In the genomic region with DNA sequence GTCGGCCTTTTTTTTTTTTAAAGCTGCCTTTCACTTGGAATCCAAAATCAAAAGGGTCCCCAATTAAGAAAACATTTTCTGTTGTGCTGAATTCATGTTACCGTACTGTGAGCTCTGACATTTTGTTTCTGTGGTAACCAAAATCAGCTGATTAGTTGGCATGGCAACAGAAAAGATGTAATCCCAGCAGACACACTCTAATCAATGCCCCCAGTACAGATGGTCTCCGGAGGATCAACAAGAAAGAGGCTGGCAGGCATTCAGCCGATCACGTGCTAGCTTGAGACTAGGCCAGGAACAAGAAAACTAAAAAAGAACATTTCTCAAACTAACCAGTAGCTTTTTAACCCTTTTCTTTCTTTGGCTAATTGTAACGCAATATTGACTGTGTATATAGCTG, we compare ENCODE assay signal across 2 cellular contexts.
TF ChIP-seq lines count a peak whose summit lies in the region.

No MANE protein-coding gene starts in this region.

TF ChIP-seq in SK-N-SH, 30 proteins besides CTCF, POLR2A, EP300 and RAD21 (continued from another document):
- TF ChIP-seq, protein P1, sequence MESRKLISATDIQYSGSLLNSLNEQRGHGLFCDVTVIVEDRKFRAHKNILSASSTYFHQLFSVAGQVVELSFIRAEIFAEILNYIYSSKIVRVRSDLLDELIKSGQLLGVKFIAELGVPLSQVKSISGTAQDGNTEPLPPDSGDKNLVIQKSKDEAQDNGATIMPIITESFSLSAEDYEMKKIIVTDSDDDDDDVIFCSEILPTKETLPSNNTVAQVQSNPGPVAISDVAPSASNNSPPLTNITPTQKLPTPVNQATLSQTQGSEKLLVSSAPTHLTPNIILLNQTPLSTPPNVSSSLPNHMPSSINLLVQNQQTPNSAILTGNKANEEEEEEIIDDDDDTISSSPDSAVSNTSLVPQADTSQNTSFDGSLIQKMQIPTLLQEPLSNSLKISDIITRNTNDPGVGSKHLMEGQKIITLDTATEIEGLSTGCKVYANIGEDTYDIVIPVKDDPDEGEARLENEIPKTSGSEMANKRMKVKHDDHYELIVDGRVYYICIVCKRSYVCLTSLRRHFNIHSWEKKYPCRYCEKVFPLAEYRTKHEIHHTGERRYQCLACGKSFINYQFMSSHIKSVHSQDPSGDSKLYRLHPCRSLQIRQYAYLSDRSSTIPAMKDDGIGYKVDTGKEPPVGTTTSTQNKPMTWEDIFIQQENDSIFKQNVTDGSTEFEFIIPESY (IDR thresholded peaks at IDR 0.05; ENCODE audit: borderline replicate concordance, low read depth), result no peak
- TF ChIP-seq FOXJ3 (CRISPR knock-in tag; IDR thresholded peaks at IDR 0.05), result no peak
- TF ChIP-seq SIN3A (IDR thresholded peaks at IDR 0.05; ENCODE audit: borderline replicate concordance, low read depth, low read length), result no peak
- TF ChIP-seq NRF1 (IDR thresholded peaks at IDR 0.05; ENCODE audit: low read depth, low read length), result no peak
- TF ChIP-seq TAF1 (IDR thresholded peaks at IDR 0.05; ENCODE audit: borderline replicate concordance, low read depth, low read length), result no peak
- no peak for TF ChIP-seq JUND (IDR thresholded peaks at IDR 0.05)
- TF ChIP-seq CHD2 (IDR thresholded peaks at IDR 0.05; ENCODE audit: low read length, partially characterized antibody), result no peak
- TF ChIP-seq YY1 (IDR thresholded peaks at IDR 0.05; ENCODE audit: low read depth), result no peak

TF ChIP-seq in SK-N-SH treated with all-trans-retinoic acid at 6 μM for 48 hours, 23 proteins besides CTCF, POLR2A, EP300 and RAD21 (continued from another document):
- TF ChIP-seq, protein P2, sequence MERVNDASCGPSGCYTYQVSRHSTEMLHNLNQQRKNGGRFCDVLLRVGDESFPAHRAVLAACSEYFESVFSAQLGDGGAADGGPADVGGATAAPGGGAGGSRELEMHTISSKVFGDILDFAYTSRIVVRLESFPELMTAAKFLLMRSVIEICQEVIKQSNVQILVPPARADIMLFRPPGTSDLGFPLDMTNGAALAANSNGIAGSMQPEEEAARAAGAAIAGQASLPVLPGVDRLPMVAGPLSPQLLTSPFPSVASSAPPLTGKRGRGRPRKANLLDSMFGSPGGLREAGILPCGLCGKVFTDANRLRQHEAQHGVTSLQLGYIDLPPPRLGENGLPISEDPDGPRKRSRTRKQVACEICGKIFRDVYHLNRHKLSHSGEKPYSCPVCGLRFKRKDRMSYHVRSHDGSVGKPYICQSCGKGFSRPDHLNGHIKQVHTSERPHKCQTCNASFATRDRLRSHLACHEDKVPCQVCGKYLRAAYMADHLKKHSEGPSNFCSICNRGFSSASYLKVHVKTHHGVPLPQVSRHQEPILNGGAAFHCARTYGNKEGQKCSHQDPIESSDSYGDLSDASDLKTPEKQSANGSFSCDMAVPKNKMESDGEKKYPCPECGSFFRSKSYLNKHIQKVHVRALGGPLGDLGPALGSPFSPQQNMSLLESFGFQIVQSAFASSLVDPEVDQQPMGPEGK (CRISPR knock-in tag; IDR thresholded peaks at IDR 0.05; ENCODE audit: borderline replicate concordance), result no peak
- TF ChIP-seq, protein P3, sequence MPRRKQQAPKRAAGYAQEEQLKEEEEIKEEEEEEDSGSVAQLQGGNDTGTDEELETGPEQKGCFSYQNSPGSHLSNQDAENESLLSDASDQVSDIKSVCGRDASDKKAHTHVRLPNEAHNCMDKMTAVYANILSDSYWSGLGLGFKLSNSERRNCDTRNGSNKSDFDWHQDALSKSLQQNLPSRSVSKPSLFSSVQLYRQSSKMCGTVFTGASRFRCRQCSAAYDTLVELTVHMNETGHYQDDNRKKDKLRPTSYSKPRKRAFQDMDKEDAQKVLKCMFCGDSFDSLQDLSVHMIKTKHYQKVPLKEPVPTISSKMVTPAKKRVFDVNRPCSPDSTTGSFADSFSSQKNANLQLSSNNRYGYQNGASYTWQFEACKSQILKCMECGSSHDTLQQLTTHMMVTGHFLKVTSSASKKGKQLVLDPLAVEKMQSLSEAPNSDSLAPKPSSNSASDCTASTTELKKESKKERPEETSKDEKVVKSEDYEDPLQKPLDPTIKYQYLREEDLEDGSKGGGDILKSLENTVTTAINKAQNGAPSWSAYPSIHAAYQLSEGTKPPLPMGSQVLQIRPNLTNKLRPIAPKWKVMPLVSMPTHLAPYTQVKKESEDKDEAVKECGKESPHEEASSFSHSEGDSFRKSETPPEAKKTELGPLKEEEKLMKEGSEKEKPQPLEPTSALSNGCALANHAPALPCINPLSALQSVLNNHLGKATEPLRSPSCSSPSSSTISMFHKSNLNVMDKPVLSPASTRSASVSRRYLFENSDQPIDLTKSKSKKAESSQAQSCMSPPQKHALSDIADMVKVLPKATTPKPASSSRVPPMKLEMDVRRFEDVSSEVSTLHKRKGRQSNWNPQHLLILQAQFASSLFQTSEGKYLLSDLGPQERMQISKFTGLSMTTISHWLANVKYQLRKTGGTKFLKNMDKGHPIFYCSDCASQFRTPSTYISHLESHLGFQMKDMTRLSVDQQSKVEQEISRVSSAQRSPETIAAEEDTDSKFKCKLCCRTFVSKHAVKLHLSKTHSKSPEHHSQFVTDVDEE (CRISPR knock-in tag; IDR thresholded peaks at IDR 0.05), result no peak
